In genomic region chr9:30504502-30504905, GRCh38 we compare ENCODE assay signal across 24 cellular contexts.
DNase-seq lines count a peak whose midpoint lies in the region; ATAC-seq and TF ChIP-seq lines count a peak whose summit lies in the region.
"Had no signal": no experiment of that assay in that cellular context is flagged by ENCODE, and none has a peak within 500 bp of the region (broad histone marks: within the 10 kb centered on the region; RNA-seq: fewer than 3 reads in every experiment).

No MANE protein-coding gene starts in this region.

- no peaks in the 10 kb centered on the region for H3K36me3 ChIP-seq in tibial nerve

- H3K9me3 ChIP-seq in tibial nerve, result peaks cover 0 to 5% (median 0%) of the 10 kb centered on the region in 4 donors
- H3K9me3 ChIP-seq: A549, Caco-2 had no signal

- no peak for TF ChIP-seq POLR2A in tibial nerve (IDR thresholded peaks at IDR 0.05)

- H3K27ac ChIP-seq in tibial nerve, result no peak overlapping the region
- H3K27ac ChIP-seq: A549, KMS-11 had no signal

- WGBS in tibial nerve, 2 donors, result 70 to 79% methylated on average over 1 of the region's 1 CpG

- H3K4me1 ChIP-seq in tibial nerve, result no peaks in the 10 kb centered on the region
- H3K4me1 ChIP-seq: A549, Caco-2 had no signal

- TF ChIP-seq EP300 in tibial nerve (IDR thresholded peaks at IDR 0.05), result no peak

- DNase-seq in HPDE6-E6E7 (ENCODE audit: extremely low spot score) (peak; percentile 4), SK-N-DZ (ENCODE audit: low spot score) (peak; percentile 81), choroid plexus epithelial cell (ENCODE audit: low read depth) (peak; percentile 24), retinal pigment epithelial cell (ENCODE audit: low read depth) (peak; percentile 24), tibial nerve (ENCODE audit: low spot score in 2 of 2) (no peak), NCI-H446 treated with DMSO at 0.1 percent for 48 hours (lab: John Stamatoyannopoulos, UW) (no peak), COLO668 (lab: John Stamatoyannopoulos, UW; ENCODE audit: unreplicated experiment) (no peak)
- DNase-seq: AML-193; C1 segment of cervical spinal cord; Caco-2; CD4-positive, alpha-beta memory T cell; EL; GF-D8; NCI-H1092; NCI-H1417 treated with DMSO at 0.1 percent for 48 hours; NCI-H1694 treated with DMSO at 0.1 percent for 48 hours; NCI-H2081; NCI-H2227 treated with DMSO at 0.1 percent for 48 hours; NCI-H510A treated with DMSO at 0.1 percent for 48 hours; NCI-H774 had no signal

- ATAC-seq in GM19397 (IDR thresholded peaks at IDR 0.05; ENCODE audit: unreplicated experiment), result no peak
- ATAC-seq: A549, HCT116 had no signal

- TF ChIP-seq CTCF in choroid plexus epithelial cell (conservative IDR thresholded peaks at IDR 0.05; ENCODE audit: low read depth, low read length), result no peak
- no peak for TF ChIP-seq CTCF in retinal pigment epithelial cell (conservative IDR thresholded peaks at IDR 0.05; ENCODE audit: low read depth, low read length)
- no peak for TF ChIP-seq CTCF in tibial nerve (IDR thresholded peaks at IDR 0.05)

- H3K4me3 ChIP-seq in choroid plexus epithelial cell (ENCODE audit: low read depth, low read length) (no peak overlapping the region), retinal pigment epithelial cell (ENCODE audit: low read length) (no peak overlapping the region), tibial nerve (no peak overlapping the region)
- H3K4me3 ChIP-seq: A549 had no signal

- H3K27me3 ChIP-seq in tibial nerve, result no peaks in the 10 kb centered on the region

Comparison
In these comparisons a context has a peak if more than half of its experiments do, and no peak if none do; other contexts are left out.
1. DNase-seq: peak in HPDE6-E6E7 (single experiment), SK-N-DZ (single experiment), choroid plexus epithelial cell (single experiment) and retinal pigment epithelial cell (single experiment); none in tibial nerve (0 of 2), NCI-H446 treated with DMSO at 0.1 percent for 48 hours (single experiment) and COLO668 (single experiment).